Comparison of ENCODE assay signal across 1 cellular context in genomic region chr3:160399347-160400047, GRCh38.
TF ChIP-seq lines count a peak whose summit lies in the region.

SMC4 (plus strand) TSS chr3:160399650; CDS start chr3:160400827, 1,177 bp downstream.

TF ChIP-seq in K562, 482 proteins besides CTCF, POLR2A, EP300 and RAD21 (continued from another document and continues in another):
- 0 out of 4 replicates have a peak, but pooled peaks of 1 of the 2 experiments have one; percentile 12 for TF ChIP-seq ZNF318 (IDR thresholded peaks at IDR 0.05; ENCODE audit: borderline replicate concordance in 1 of 2, low read depth in 1 of 2)
- TF ChIP-seq SMARCA5 (IDR thresholded peaks at IDR 0.05): no peak
- TF ChIP-seq ZBTB40 (IDR thresholded peaks at IDR 0.05): no peak
- no peak for TF ChIP-seq ZBTB40 (CRISPR knock-in tag; IDR thresholded peaks at IDR 0.05)
- peak; percentile 94 for TF ChIP-seq NFRKB (IDR thresholded peaks at IDR 0.05; ENCODE audit: low read depth)
- TF ChIP-seq ZFPM2 (CRISPR knock-in tag; IDR thresholded peaks at IDR 0.05): no peak
- TF ChIP-seq FOXM1 (IDR thresholded peaks at IDR 0.05; ENCODE audit: low read depth): peak; percentile 100
- TF ChIP-seq FOXM1 (CRISPR knock-in tag; IDR thresholded peaks at IDR 0.05; ENCODE audit: low read depth): peak; percentile 34; the same call in 1 of the 2 replicates
- TF ChIP-seq RUNX1 (IDR thresholded peaks at IDR 0.05; ENCODE audit: low read depth): no peak
- TF ChIP-seq RBM25 (IDR thresholded peaks at IDR 0.05; ENCODE audit: low read depth, low read length, severe bottlenecking): no peak
- peak; percentile 4 to 34 for TF ChIP-seq E2F6 (IDR thresholded peaks at IDR 0.05; ENCODE audit: borderline replicate concordance in 1 of 2, extremely low read depth in 1 of 2, insufficient read depth in 1 of 2, insufficient read length in 1 of 2, low read depth in 1 of 2, low read length in 1 of 2, poor library complexity in 1 of 2, severe bottlenecking in 1 of 2)
- TF ChIP-seq TCF15 (CRISPR knock-in tag; IDR thresholded peaks at IDR 0.05): no peak
- no peak for TF ChIP-seq EZH2 (IDR thresholded peaks at IDR 0.05; ENCODE audit: borderline replicate concordance, low read depth, low read length)
- no peak for TF ChIP-seq IRF2 (CRISPR knock-in tag; IDR thresholded peaks at IDR 0.05)
- TF ChIP-seq CBFB (CRISPR knock-in tag; IDR thresholded peaks at IDR 0.05): no peak
- no peak for TF ChIP-seq CREB3 (tag; conservative IDR thresholded peaks at IDR 0.05; ENCODE audit: low read depth)
- TF ChIP-seq ZNF551 (CRISPR knock-in tag; IDR thresholded peaks at IDR 0.05): no peak
- TF ChIP-seq SOX6 (IDR thresholded peaks at IDR 0.05): peak; percentile 24; the same call in 1 of the 2 replicates
- TF ChIP-seq NR3C1 (CRISPR knock-in tag; IDR thresholded peaks at IDR 0.05): no peak
- TF ChIP-seq MYNN (IDR thresholded peaks at IDR 0.05): no peak
- TF ChIP-seq MYNN (CRISPR knock-in tag; IDR thresholded peaks at IDR 0.05): no peak
- TF ChIP-seq ZNF644 (tag; IDR thresholded peaks at IDR 0.05; ENCODE audit: low read depth): 0 out of 2 replicates have a peak, but pooled peaks have one; percentile 28
- no peak for TF ChIP-seq FOXA1 (IDR thresholded peaks at IDR 0.05; ENCODE audit: borderline replicate concordance)
- no peak for TF ChIP-seq MXI1 (IDR thresholded peaks at IDR 0.05; ENCODE audit: low read depth, low read length)
- TF ChIP-seq FOXK2 (conservative IDR thresholded peaks at IDR 0.05 in 1 of 2, IDR thresholded peaks at IDR 0.05 in 1 of 2; ENCODE audit: low read depth in 2 of 2): peak in 1 of 2 experiments; percentile 53; a peak in 1 of 4 replicates
- no peak for TF ChIP-seq ZNF449 (CRISPR knock-in tag; IDR thresholded peaks at IDR 0.05)
- TF ChIP-seq ZNF282 (CRISPR knock-in tag; IDR thresholded peaks at IDR 0.05): no peak
- TF ChIP-seq ZNF224 (CRISPR knock-in tag; IDR thresholded peaks at IDR 0.05): no peak
- TF ChIP-seq ZNF431 (CRISPR knock-in tag; IDR thresholded peaks at IDR 0.05): peak; percentile 42; the same call in 1 of the 2 replicates
- no peak for TF ChIP-seq ZNF75A (CRISPR knock-in tag; IDR thresholded peaks at IDR 0.05)
- no peak for TF ChIP-seq BCL6 (CRISPR knock-in tag; IDR thresholded peaks at IDR 0.05)
- no peak for TF ChIP-seq THAP7 (CRISPR knock-in tag; IDR thresholded peaks at IDR 0.05)
- peak; percentile 83 for TF ChIP-seq TAF1 (IDR thresholded peaks at IDR 0.05; ENCODE audit: control insufficient read depth, extremely low read depth, insufficient read depth, low read length, severe bottlenecking)
- no peak for TF ChIP-seq ZBTB8A (IDR thresholded peaks at IDR 0.05; ENCODE audit: partially characterized antibody)
- TF ChIP-seq ZNF76 (CRISPR knock-in tag; IDR thresholded peaks at IDR 0.05; ENCODE audit: borderline replicate concordance): no peak
